In genomic region chr9:127720031-127720864, GRCh38 we compare ENCODE assay signal across 1 cellular context.
TF ChIP-seq lines count a peak whose summit lies in the region.

No MANE protein-coding gene starts in this region.

TF ChIP-seq in HepG2, 621 proteins besides CTCF, POLR2A, EP300 and RAD21:
- TF ChIP-seq KLF15 (CRISPR knock-in tag; IDR thresholded peaks at IDR 0.05; ENCODE audit: borderline replicate concordance) (no peak), MEIS1 (CRISPR knock-in tag; IDR thresholded peaks at IDR 0.05; ENCODE audit: borderline replicate concordance) (no peak), HNRNPK (IDR thresholded peaks at IDR 0.05; ENCODE audit: low read depth, low read length, poor library complexity, severe bottlenecking) (peak; percentile 74), ZNF441 (CRISPR knock-in tag; IDR thresholded peaks at IDR 0.05; ENCODE audit: borderline replicate concordance) (no peak), HNRNPL (IDR thresholded peaks at IDR 0.05; ENCODE audit: low read depth, low read length) (no peak), MIXL1 (CRISPR knock-in tag; IDR thresholded peaks at IDR 0.05) (no peak), ZNF674 (CRISPR knock-in tag; IDR thresholded peaks at IDR 0.05; ENCODE audit: low read depth) (no peak), GMEB1 (CRISPR knock-in tag; IDR thresholded peaks at IDR 0.05; ENCODE audit: borderline replicate concordance) (no peak)
- TF ChIP-seq, protein P1, sequence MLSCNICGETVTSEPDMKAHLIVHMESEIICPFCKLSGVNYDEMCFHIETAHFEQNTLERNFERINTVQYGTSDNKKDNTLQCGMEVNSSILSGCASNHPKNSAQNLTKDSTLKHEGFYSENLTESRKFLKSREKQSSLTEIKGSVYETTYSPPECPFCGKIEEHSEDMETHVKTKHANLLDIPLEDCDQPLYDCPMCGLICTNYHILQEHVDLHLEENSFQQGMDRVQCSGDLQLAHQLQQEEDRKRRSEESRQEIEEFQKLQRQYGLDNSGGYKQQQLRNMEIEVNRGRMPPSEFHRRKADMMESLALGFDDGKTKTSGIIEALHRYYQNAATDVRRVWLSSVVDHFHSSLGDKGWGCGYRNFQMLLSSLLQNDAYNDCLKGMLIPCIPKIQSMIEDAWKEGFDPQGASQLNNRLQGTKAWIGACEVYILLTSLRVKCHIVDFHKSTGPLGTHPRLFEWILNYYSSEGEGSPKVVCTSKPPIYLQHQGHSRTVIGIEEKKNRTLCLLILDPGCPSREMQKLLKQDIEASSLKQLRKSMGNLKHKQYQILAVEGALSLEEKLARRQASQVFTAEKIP (CRISPR knock-in tag; IDR thresholded peaks at IDR 0.05; ENCODE audit: borderline replicate concordance), result no peak
